Comparison of ENCODE assay signal across 1 cellular context in the genomic region with DNA sequence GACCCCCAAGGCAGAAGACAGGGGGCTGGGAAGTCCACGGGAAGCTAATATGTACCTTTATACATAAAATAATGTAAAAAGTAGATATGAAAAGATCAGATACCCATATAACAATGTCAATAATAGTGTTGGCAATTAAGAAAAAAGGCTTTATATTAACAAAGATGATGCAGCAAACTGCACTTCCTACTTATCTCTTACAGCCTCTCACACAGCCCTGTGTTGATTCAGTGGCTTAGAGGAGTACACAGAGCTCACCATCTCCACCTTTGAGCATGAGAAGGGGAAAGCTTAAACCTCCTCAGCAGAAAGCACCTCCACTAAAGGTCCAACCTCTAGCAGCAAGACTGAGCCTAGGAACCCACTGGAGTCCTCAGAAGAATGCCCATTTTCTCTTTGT.
TF ChIP-seq lines count a peak whose summit lies in the region.

No MANE protein-coding gene starts in this region.

TF ChIP-seq in HCT116, 20 proteins besides CTCF, POLR2A, EP300 and RAD21:
- TF ChIP-seq JUND (IDR thresholded peaks at IDR 0.05) = no peak
- TF ChIP-seq EZH2 (IDR thresholded peaks at IDR 0.05) = no peak
- TF ChIP-seq ZNF274 (IDR thresholded peaks at IDR 0.05; ENCODE audit: low read depth, low read length) = no peak
- TF ChIP-seq SRF (IDR thresholded peaks at IDR 0.05; ENCODE audit: low read depth) = no peak
- TF ChIP-seq, protein P1, sequence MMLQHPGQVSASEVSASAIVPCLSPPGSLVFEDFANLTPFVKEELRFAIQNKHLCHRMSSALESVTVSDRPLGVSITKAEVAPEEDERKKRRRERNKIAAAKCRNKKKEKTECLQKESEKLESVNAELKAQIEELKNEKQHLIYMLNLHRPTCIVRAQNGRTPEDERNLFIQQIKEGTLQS (IDR thresholded peaks at IDR 0.05) = no peak
- TF ChIP-seq TCF7L2 (IDR thresholded peaks at IDR 0.05; ENCODE audit: borderline replicate concordance, extremely low read depth, insufficient read depth, insufficient read length) = no peak
- no peak for TF ChIP-seq CEBPB (IDR thresholded peaks at IDR 0.05; ENCODE audit: low read depth)
- TF ChIP-seq EGR1 (IDR thresholded peaks at IDR 0.05; ENCODE audit: low read depth) = no peak
- TF ChIP-seq EZH2phosphoT487 (IDR thresholded peaks at IDR 0.05; ENCODE audit: borderline replicate concordance) = no peak
- no peak for TF ChIP-seq ELF1 (IDR thresholded peaks at IDR 0.05; ENCODE audit: borderline replicate concordance, low read depth)
- no peak for TF ChIP-seq SP1 (IDR thresholded peaks at IDR 0.05; ENCODE audit: low read depth)
- TF ChIP-seq, protein P2, sequence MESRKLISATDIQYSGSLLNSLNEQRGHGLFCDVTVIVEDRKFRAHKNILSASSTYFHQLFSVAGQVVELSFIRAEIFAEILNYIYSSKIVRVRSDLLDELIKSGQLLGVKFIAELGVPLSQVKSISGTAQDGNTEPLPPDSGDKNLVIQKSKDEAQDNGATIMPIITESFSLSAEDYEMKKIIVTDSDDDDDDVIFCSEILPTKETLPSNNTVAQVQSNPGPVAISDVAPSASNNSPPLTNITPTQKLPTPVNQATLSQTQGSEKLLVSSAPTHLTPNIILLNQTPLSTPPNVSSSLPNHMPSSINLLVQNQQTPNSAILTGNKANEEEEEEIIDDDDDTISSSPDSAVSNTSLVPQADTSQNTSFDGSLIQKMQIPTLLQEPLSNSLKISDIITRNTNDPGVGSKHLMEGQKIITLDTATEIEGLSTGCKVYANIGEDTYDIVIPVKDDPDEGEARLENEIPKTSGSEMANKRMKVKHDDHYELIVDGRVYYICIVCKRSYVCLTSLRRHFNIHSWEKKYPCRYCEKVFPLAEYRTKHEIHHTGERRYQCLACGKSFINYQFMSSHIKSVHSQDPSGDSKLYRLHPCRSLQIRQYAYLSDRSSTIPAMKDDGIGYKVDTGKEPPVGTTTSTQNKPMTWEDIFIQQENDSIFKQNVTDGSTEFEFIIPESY (IDR thresholded peaks at IDR 0.05; ENCODE audit: extremely low read depth, insufficient replicate concordance, low read length) = no peak
- TF ChIP-seq POLR2AphosphoS5 (IDR thresholded peaks at IDR 0.05; ENCODE audit: low read depth, low read length) = no peak
- TF ChIP-seq, protein P3, sequence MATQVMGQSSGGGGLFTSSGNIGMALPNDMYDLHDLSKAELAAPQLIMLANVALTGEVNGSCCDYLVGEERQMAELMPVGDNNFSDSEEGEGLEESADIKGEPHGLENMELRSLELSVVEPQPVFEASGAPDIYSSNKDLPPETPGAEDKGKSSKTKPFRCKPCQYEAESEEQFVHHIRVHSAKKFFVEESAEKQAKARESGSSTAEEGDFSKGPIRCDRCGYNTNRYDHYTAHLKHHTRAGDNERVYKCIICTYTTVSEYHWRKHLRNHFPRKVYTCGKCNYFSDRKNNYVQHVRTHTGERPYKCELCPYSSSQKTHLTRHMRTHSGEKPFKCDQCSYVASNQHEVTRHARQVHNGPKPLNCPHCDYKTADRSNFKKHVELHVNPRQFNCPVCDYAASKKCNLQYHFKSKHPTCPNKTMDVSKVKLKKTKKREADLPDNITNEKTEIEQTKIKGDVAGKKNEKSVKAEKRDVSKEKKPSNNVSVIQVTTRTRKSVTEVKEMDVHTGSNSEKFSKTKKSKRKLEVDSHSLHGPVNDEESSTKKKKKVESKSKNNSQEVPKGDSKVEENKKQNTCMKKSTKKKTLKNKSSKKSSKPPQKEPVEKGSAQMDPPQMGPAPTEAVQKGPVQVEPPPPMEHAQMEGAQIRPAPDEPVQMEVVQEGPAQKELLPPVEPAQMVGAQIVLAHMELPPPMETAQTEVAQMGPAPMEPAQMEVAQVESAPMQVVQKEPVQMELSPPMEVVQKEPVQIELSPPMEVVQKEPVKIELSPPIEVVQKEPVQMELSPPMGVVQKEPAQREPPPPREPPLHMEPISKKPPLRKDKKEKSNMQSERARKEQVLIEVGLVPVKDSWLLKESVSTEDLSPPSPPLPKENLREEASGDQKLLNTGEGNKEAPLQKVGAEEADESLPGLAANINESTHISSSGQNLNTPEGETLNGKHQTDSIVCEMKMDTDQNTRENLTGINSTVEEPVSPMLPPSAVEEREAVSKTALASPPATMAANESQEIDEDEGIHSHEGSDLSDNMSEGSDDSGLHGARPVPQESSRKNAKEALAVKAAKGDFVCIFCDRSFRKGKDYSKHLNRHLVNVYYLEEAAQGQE (IDR thresholded peaks at IDR 0.05; ENCODE audit: low read depth) = no peak
- no peak for TF ChIP-seq ZFX (IDR thresholded peaks at IDR 0.05)
- TF ChIP-seq YY1 (IDR thresholded peaks at IDR 0.05; ENCODE audit: extremely low read depth, insufficient replicate concordance, low read depth, low read length) = no peak
- TF ChIP-seq, protein P4, sequence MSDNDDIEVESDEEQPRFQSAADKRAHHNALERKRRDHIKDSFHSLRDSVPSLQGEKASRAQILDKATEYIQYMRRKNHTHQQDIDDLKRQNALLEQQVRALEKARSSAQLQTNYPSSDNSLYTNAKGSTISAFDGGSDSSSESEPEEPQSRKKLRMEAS (IDR thresholded peaks at IDR 0.05) = no peak
